8 cellular contexts compared by ENCODE assay signal in genomic region chr10:38355997-38356926, GRCh38.
DNase-seq lines count a peak whose midpoint lies in the region; TF ChIP-seq lines count a peak whose summit lies in the region.
"Not testable (repeated sequence)": the region's sequence is repeated elsewhere in the genome, so short reads cannot be mapped to it uniquely, and the experiment has no call there.

No MANE protein-coding gene starts in this region.

- H3K9ac ChIP-seq in ES-I3 (ENCODE audit: low read depth, low read length) (peak overlapping the region; percentile 44; the same call in 1 of the 2 replicates), H9 (ENCODE audit: extremely low read depth, insufficient read length, low read length) (peak overlapping the region; percentile 23), Loucy (ENCODE audit: low read depth, low read length, poor library complexity, severe bottlenecking) (peak overlapping the region; percentile 78)

- not testable (repeated sequence) for H3K9me3 ChIP-seq in ES-I3 (ENCODE audit: control insufficient read depth, insufficient read depth, low read length); H9 (ENCODE audit: control insufficient read depth, low read depth, low read length); Loucy (ENCODE audit: insufficient read depth, low read depth, low read length)

- H3K36me3 ChIP-seq in ES-I3 (ENCODE audit: insufficient read depth, low read length); Loucy (ENCODE audit: insufficient read depth, low read length): not testable (repeated sequence)

- not testable (repeated sequence) for H3K23me2 ChIP-seq in H9 (ENCODE audit: insufficient read length, low read depth, low read length, poor library complexity, severe bottlenecking)

- not testable (repeated sequence) for H3K4me1 Mint-ChIP-seq in H9, neural crest cell

- not testable (repeated sequence) for TF ChIP-seq CTCF in H9 (conservative IDR thresholded peaks at IDR 0.05); Loucy (conservative IDR thresholded peaks at IDR 0.05; ENCODE audit: low read length); fibroblast of the aortic adventitia (IDR thresholded peaks at IDR 0.05; ENCODE audit: insufficient read depth, low read length); neural crest cell (conservative IDR thresholded peaks at IDR 0.05)

- H3K36me3 Mint-ChIP-seq in H9 (ENCODE audit: insufficient read depth in 1 of 3, low read depth in 3 of 3); neural crest cell (ENCODE audit: low read depth): not testable (repeated sequence)

- H4K91ac ChIP-seq in H9 (ENCODE audit: insufficient read length, low read depth, low read length) = not testable (repeated sequence)

- H2AFZ ChIP-seq in H9 (ENCODE audit: low read length) = not testable (repeated sequence)
- H2AFZ ChIP-seq in Loucy (ENCODE audit: low read length) = peak overlapping the region; percentile 75; the same call in 1 of the 2 replicates

- not testable (repeated sequence) for H2AK5ac ChIP-seq in H9 (ENCODE audit: insufficient read length, low read length)

- H3K4me1 ChIP-seq in ES-I3 (ENCODE audit: insufficient read depth, low read length); H9 (ENCODE audit: insufficient read depth, low read length); Loucy (ENCODE audit: insufficient read depth, low read length, poor library complexity, severe bottlenecking): not testable (repeated sequence)

- H4K8ac ChIP-seq in H9 (replicated peaks; ENCODE audit: insufficient read length, low read depth, low read length) = not testable (repeated sequence)

- H2BK20ac ChIP-seq in H9 (ENCODE audit: low read depth, low read length, poor library complexity, severe bottlenecking) = not testable (repeated sequence)

- not testable (repeated sequence) for H3K27me3 Mint-ChIP-seq in H9 (ENCODE audit: low read depth); neural crest cell (ENCODE audit: low read depth)

- not testable (repeated sequence) for H2BK12ac ChIP-seq in H9 (ENCODE audit: insufficient read length, low read depth, low read length)

- H3K18ac ChIP-seq in H9 (ENCODE audit: insufficient read length, low read depth, low read length) = not testable (repeated sequence)

- no CpG with 5 or more reads among the region's 56 CpGs for WGBS in H9 (ENCODE audit: extremely low coverage, insufficient read length, low lambda C conversion rate)

- H3K27me3 ChIP-seq in H9 (ENCODE audit: insufficient read depth, low read length); Loucy (ENCODE audit: insufficient read depth, low read length, poor library complexity, severe bottlenecking): not testable (repeated sequence)

- H4K20me1 ChIP-seq in H9 (ENCODE audit: control insufficient read depth, insufficient read depth, insufficient read length); Loucy (ENCODE audit: insufficient read depth, low read length, poor library complexity, severe bottlenecking): not testable (repeated sequence)

- H3K4me3 ChIP-seq in Loucy (ENCODE audit: low read length, poor library complexity, severe bottlenecking) (peak overlapping the region; percentile 74), fibroblast of the aortic adventitia (ENCODE audit: low read depth, low read length) (peak overlapping the region; percentile 72)

- H3K23ac ChIP-seq in H9 (ENCODE audit: insufficient read length, low read depth, low read length) = not testable (repeated sequence)

- H3K14ac ChIP-seq in H9 (ENCODE audit: insufficient read depth, low read length) = not testable (repeated sequence)

- peaks cover under 1 to 21% of the 10 kb centered on the region in 2 experiments; a peak in 3 of 5 replicates for H3K9me3 Mint-ChIP-seq in H9
- H3K9me3 Mint-ChIP-seq in neural crest cell = not testable (repeated sequence)

- H3K79me2 ChIP-seq in H9 (ENCODE audit: insufficient read depth, low read length) = not testable (repeated sequence)
- peaks cover 37% of the 10 kb centered on the region for H3K79me2 ChIP-seq in Loucy (ENCODE audit: insufficient read depth, low read length)

- H3K56ac ChIP-seq in H9 (ENCODE audit: insufficient read length, low read depth, low read length) = not testable (repeated sequence)

- H2BK5ac ChIP-seq in H9 (ENCODE audit: insufficient read length, low read length) = not testable (repeated sequence)

- H3K4me3 Mint-ChIP-seq in H9 (peak overlapping the region; percentile 80 to 91), neural crest cell (peak overlapping the region; percentile 92)

- H3K4me2 ChIP-seq in H9 (ENCODE audit: insufficient read depth, insufficient read length, low read length) = not testable (repeated sequence)
- peak overlapping the region; percentile 81 for H3K4me2 ChIP-seq in Loucy (ENCODE audit: low read depth, low read length, poor library complexity, severe bottlenecking)

- H3K27ac ChIP-seq in H9 (ENCODE audit: insufficient read length, low read depth, low read length) = not testable (repeated sequence)

- H3K9me2 ChIP-seq in Loucy (replicated peaks; ENCODE audit: low read depth, low read length) = not testable (repeated sequence)

- not testable (repeated sequence) for H2BK120ac ChIP-seq in H9 (ENCODE audit: low read depth, low read length, poor library complexity, severe bottlenecking)

- not testable (repeated sequence) for H3K79me1 ChIP-seq in H9 (ENCODE audit: insufficient read depth, low read depth, low read length, poor library complexity, severe bottlenecking)

- not testable (repeated sequence) for H3K4ac ChIP-seq in H9 (ENCODE audit: low read depth, low read length)

- not testable (repeated sequence) for H3F3A ChIP-seq in Loucy (ENCODE audit: low read depth)

- H3K27ac Mint-ChIP-seq in H9 (peak overlapping the region; percentile 90 to 97 (median 94); a peak in 5 of 7 replicates), neural crest cell (ENCODE audit: unreplicated experiment) (peak overlapping the region; percentile 95)

- not testable (repeated sequence) for H3T11ph ChIP-seq in H9 (ENCODE audit: low read length)

- H4K5ac ChIP-seq in H9 (ENCODE audit: insufficient read length, low read depth, low read length) = not testable (repeated sequence)

- DNase-seq in H9 (peak; percentile 69), SHP77 (lab: John Stamatoyannopoulos, UW) (peak; percentile 47 to 55), fibroblast of the aortic adventitia (ENCODE audit: low read depth) (peak; percentile 59), neural crest cell (ENCODE audit: low read depth, low spot score) (peak; percentile 40)
- peak; percentile 92 for DNase-seq in activated effector memory CD4-positive, alpha-beta T cell treated with anti-CD3 and anti-CD28 coated beads, Interleukin-2, amount 50 U/mL, for 16 hours
- DNase-seq in stimulated activated naive CD4-positive, alpha-beta T cell treated with Interleukin-2 at 50 U/mL for 16 hours (lab: John Stamatoyannopoulos, UW) = peak; percentile 70

- not testable (repeated sequence) for H2BK15ac ChIP-seq in H9 (ENCODE audit: low read depth, low read length)

Comparison
In these comparisons a context has a peak if more than half of its experiments do, and no peak if none do; other contexts are left out.
1. H3K9ac ChIP-seq: peak in every context shown above with its lines; median percentile 78 in Loucy; 44 in ES-I3; 23 in H9.
2. DNase-seq: peak in every context shown above with its lines; median percentile 92 in activated effector memory CD4-positive, alpha-beta T cell treated with anti-CD3 and anti-CD28 coated beads, Interleukin-2, amount 50 U/mL, for 16 hours; 70 in stimulated activated naive CD4-positive, alpha-beta T cell treated with Interleukin-2 at 50 U/mL for 16 hours; 69 in H9; 59 in fibroblast of the aortic adventitia; 51 in SHP77; 40 in neural crest cell.